8 cellular contexts compared by ENCODE assay signal in the genomic region with DNA sequence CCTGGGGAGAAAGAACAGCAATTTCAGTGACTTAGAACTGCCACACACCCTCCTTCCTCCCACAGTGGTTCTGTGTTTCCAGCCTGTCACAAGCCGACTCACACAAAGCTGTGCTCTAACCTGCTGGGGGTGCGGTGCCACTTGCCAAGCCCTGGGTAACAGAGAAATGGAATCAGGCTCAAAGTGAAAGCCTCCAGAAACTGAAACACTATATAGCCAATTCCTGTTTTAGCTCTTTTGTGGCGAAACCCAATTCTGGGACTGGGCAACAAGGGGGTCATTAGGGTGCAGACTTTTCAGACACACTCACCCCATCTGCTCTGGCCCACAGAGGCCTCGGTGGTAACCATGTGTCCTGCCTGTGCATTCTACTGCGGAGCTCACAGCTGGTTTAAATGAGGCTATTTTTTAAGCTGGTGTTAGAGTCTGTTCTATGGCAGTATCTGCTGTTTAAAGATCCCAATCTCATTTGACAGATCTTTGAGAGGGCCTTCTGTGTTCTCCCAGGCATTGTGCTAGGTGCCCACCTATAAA. TPM values are rescaled to one million over a fixed set of nuclear protein-coding genes. Genes with fewer than 3 reads are reported as not detected.
DNase-seq lines count a peak whose midpoint lies in the region; ATAC-seq, FAIRE-seq and TF ChIP-seq lines count a peak whose summit lies in the region.

No MANE protein-coding gene starts in this region.

- H3K27ac ChIP-seq in hepatocyte = no peak overlapping the region

- in situ Hi-C loops in GM13977 (cut with MboI; ENCODE audit: low pct_unique_long_range_greater_than_20kb, low sequenced_read_pairs, unreplicated experiment) = no loop called here

- TF ChIP-seq CTCF in hepatocyte (IDR thresholded peaks at IDR 0.05; ENCODE audit: poor library complexity) (no peak), GM13977 (IDR thresholded peaks at IDR 0.05; ENCODE audit: extremely low read depth, insufficient read depth, missing control alignments) (no peak)

- peak overlapping the region; percentile 19 for H3K4me2 ChIP-seq in hepatocyte

- H4K20me1 ChIP-seq in hepatocyte (ENCODE audit: insufficient read depth, poor library complexity, severe bottlenecking) = no peaks in the 10 kb centered on the region

- H2AFZ ChIP-seq in hepatocyte = no peak overlapping the region

- no peaks in the 10 kb centered on the region for H3K36me3 ChIP-seq in hepatocyte (replicated peaks; ENCODE audit: insufficient read depth, low read depth)

- H3K9me3 ChIP-seq in hepatocyte (ENCODE audit: low read depth) = no peaks in the 10 kb centered on the region

- H3K79me2 ChIP-seq in hepatocyte = no peaks in the 10 kb centered on the region

- no peak for TF ChIP-seq POLR2A in GM12892 (IDR thresholded peaks at IDR 0.05; ENCODE audit: low read depth, low read length)

- no peaks in the 10 kb centered on the region for H3K27me3 ChIP-seq in hepatocyte

- H3K4me3 ChIP-seq in hepatocyte = no peak overlapping the region

- no peaks in the 10 kb centered on the region for H3K9me2 ChIP-seq in hepatocyte (replicated peaks; ENCODE audit: insufficient read depth)

- peak; percentile 80 for FAIRE-seq in GM12892 (lab: Jason Lieb, UNC)

- ATAC-seq in GM21515 (IDR thresholded peaks at IDR 0.05; ENCODE audit: unreplicated experiment) (peak; percentile 73), HG03565 (IDR thresholded peaks at IDR 0.05; ENCODE audit: unreplicated experiment) (peak; percentile 57)

- no peak for DNase-seq in GM12892 (ENCODE audit: insufficient read length)
- DNase-seq in hepatocyte (ENCODE audit: low spot score) = no peak
- no peak for DNase-seq in GM13977 (ENCODE audit: low spot score)
- DNase-seq in NCI-H510A (lab: John Stamatoyannopoulos, UW) = no peak
- no peak for DNase-seq in Kasumi-1 (lab: John Stamatoyannopoulos, UW)
- DNase-seq in NK-92 (lab: John Stamatoyannopoulos, UW; ENCODE audit: unreplicated experiment) = no peak

- 71% methylated on average over 5 of the region's 5 CpGs for WGBS in hepatocyte (ENCODE audit: low lambda C conversion rate, missing lambda C conversion rate)

- H3K4me1 ChIP-seq in hepatocyte (ENCODE audit: insufficient read depth) = no peaks in the 10 kb centered on the region

RNA-seq across cellular contexts. Expression of a gene that starts 15.2 kb away (rescaled TPM):
- polyA plus RNA-seq in GM12892 (2012; ENCODE audit: missing spikeins) = 26.4 TPM
- 21.4 and 38.0 TPM in 2 replicates for total RNA-seq in hepatocyte
- polyA plus RNA-seq in hepatocyte = 18.0 and 20.4 TPM in 2 replicates

RNA-seq across cellular contexts. Expression of a gene that starts 42.8 kb away (rescaled TPM):
- polyA plus RNA-seq in GM12892 (2012; ENCODE audit: missing spikeins) = 13.7 TPM
- 30.1 and 31.8 TPM in 2 replicates for total RNA-seq in hepatocyte
- polyA plus RNA-seq in hepatocyte = 6.0 and 11.0 TPM in 2 replicates
